8 cellular contexts compared by ENCODE assay signal in genomic region chr9:118223111-118223510, GRCh38.
"Had no signal": no experiment of that assay in that cellular context is flagged by ENCODE, and none has a peak within 500 bp of the region (broad histone marks: within the 10 kb centered on the region; RNA-seq: fewer than 3 reads in every experiment).

No MANE protein-coding gene starts in this region.

- ATAC-seq: HepG2 had no signal

- DNase-seq: GM23248, GOT3, HCEC 1CT, KBM-7 had no signal

- H3K27me3 Mint-ChIP-seq: IgD-negative memory B cell had no signal

- H3K4me3 Mint-ChIP-seq: H9, IgD-negative memory B cell had no signal

- H3K36me3 Mint-ChIP-seq: IgD-negative memory B cell had no signal

- H3K27ac Mint-ChIP-seq: H9, IgD-negative memory B cell had no signal

- H3K27ac ChIP-seq: GM23248, HL-60 had no signal

- H3K4me1 Mint-ChIP-seq: IgD-negative memory B cell had no signal

- H3K9ac ChIP-seq: GM23248 had no signal

- H3K9me3 Mint-ChIP-seq: H9, IgD-negative memory B cell had no signal

- H2AFZ ChIP-seq: GM23248 had no signal

- H3K4me3 ChIP-seq: GM23248 had no signal
